In genomic region chr5:150517272-150518152, GRCh38 we compare ENCODE assay signal across 9 cellular contexts. TPM values are rescaled to one million over a fixed set of nuclear protein-coding genes. Genes with fewer than 3 reads are reported as not detected.
DNase-seq lines count a peak whose midpoint lies in the region; ATAC-seq and TF ChIP-seq lines count a peak whose summit lies in the region.
"Had no signal": no experiment of that assay in that cellular context is flagged by ENCODE, and none has a peak within 500 bp of the region (broad histone marks: within the 10 kb centered on the region; RNA-seq: fewer than 3 reads in every experiment).

No MANE protein-coding gene starts in this region.

- peaks cover 14% of the 10 kb centered on the region for H3K9me3 Mint-ChIP-seq in glutamatergic neuron (ENCODE audit: unreplicated experiment)
- H3K9me3 Mint-ChIP-seq: IgD-negative memory B cell had no signal

- H3K36me3 ChIP-seq in HEK293 (ENCODE audit: control insufficient read depth in 2 of 2, insufficient read depth in 1 of 2, low read length in 2 of 2) = peaks cover 3 to 18% of the 10 kb centered on the region in 2 experiments; a peak in 2 of 3 replicates
- H3K36me3 ChIP-seq in SJCRH30 = 0 out of 2 replicates have a peak, but pooled peaks cover 5% of the 10 kb centered on the region
- peaks cover 0 to 46% (median 9%) of the 10 kb centered on the region in 6 donors for H3K36me3 ChIP-seq in spleen

- no peak for ATAC-seq in GM21381 (IDR thresholded peaks at IDR 0.05; ENCODE audit: unreplicated experiment)
- no peak for ATAC-seq in HG02981 (IDR thresholded peaks at IDR 0.05; ENCODE audit: unreplicated experiment)
- no peak for ATAC-seq in GM21529 (IDR thresholded peaks at IDR 0.05; ENCODE audit: unreplicated experiment)

- H3K9me3 ChIP-seq in HEK293 (ENCODE audit: control insufficient read depth, insufficient read depth, low read depth, low read length) (no peaks in the 10 kb centered on the region), SJCRH30 (replicated peaks) (no peaks in the 10 kb centered on the region), spleen (no peaks in the 10 kb centered on the region)

- TF ChIP-seq POLR2A in spleen (IDR thresholded peaks at IDR 0.05) = no peak

- H3K4me1 ChIP-seq in HEK293 (ENCODE audit: control insufficient read depth, insufficient read depth, low read length) = peaks cover 22% of the 10 kb centered on the region
- H3K4me1 ChIP-seq in SJCRH30 = peaks cover 41% of the 10 kb centered on the region
- H3K4me1 ChIP-seq in spleen = peaks cover 17 to 100% (median 79%) of the 10 kb centered on the region in 6 donors

- DNase-seq in SJCRH30 (peak; percentile 50 to 66), glutamatergic neuron (no peak), spleen (no peak), superior temporal gyrus (ENCODE audit: extremely low spot score) (no peak)

- H3K27me3 ChIP-seq in SJCRH30 (no peaks in the 10 kb centered on the region), spleen (replicated peaks in 1 of 7) (no peaks in the 10 kb centered on the region)

- CTCF ChIA-PET in HEK293 (lab: Yijun Ruan, JAX) = interaction anchor here (0.6 to 2.0 kb wide), 6 partner anchors 16 to 180 kb away, joined by 3 to 6 read pairs (median 4); no protein-coding TSS in a partner anchor

- WGBS in spleen, 5 donors = 55 to 77% (median 60%) methylated on average over 13 of the region's 13 CpGs

- H3K27ac ChIP-seq in HEK293 (ENCODE audit: extremely low read depth, low read depth, low read length) (no peak overlapping the region), SJCRH30 (no peak overlapping the region), spleen (peak overlapping the region in 7 of 8 donors; percentile 32 to 81 (median 74))

- peaks cover 4% of the 10 kb centered on the region for H3K36me3 Mint-ChIP-seq in glutamatergic neuron (ENCODE audit: unreplicated experiment)

- H3K4me1 Mint-ChIP-seq in glutamatergic neuron (ENCODE audit: low read depth, unreplicated experiment) = peaks cover 48% of the 10 kb centered on the region

- H3K27me3 Mint-ChIP-seq in glutamatergic neuron (ENCODE audit: unreplicated experiment) = peaks cover 10% of the 10 kb centered on the region
- H3K27me3 Mint-ChIP-seq: IgD-negative memory B cell had no signal

- H3K4me3 ChIP-seq in HEK293 (ENCODE audit: low read depth, low read length) (no peak overlapping the region), SJCRH30 (no peak overlapping the region), spleen (no peak overlapping the region)

- POLR2A ChIA-PET in HEK293 (lab: Yijun Ruan, JAX) = interaction anchor here (1.2 to 1.7 kb wide), 3 partner anchors 11 to 67 kb away, joined by 3 to 9 read pairs (median 4); no protein-coding TSS in a partner anchor

- H3K27ac Mint-ChIP-seq in glutamatergic neuron (ENCODE audit: unreplicated experiment) = peak overlapping the region; percentile 20

- intact Hi-C loops in spleen (cut with DNase I; ENCODE audit: low total_unique reads) = loop anchor here (10.0 kb wide), 1 partner anchor 53 kb away; no protein-coding TSS in a partner anchor

- no peak for TF ChIP-seq CTCF in HEK293 (tag by site-specific recombination; IDR thresholded peaks at IDR 0.05)
- no peak for TF ChIP-seq CTCF in glutamatergic neuron (IDR thresholded peaks at IDR 0.05; ENCODE audit: partially characterized antibody, unreplicated experiment)
- TF ChIP-seq CTCF in spleen (IDR thresholded peaks at IDR 0.05 in 8 of 11, conservative IDR thresholded peaks at IDR 0.05 in 3 of 11) = no peak

- no peak overlapping the region for H3K4me3 Mint-ChIP-seq in glutamatergic neuron (ENCODE audit: unreplicated experiment)
- H3K4me3 Mint-ChIP-seq: IgD-negative memory B cell had no signal

TF ChIP-seq in HEK293, 187 proteins besides CTCF, POLR2A, EP300 and RAD21 (continues in another document):
- TF ChIP-seq GLI4 (tag by site-specific recombination; IDR thresholded peaks at IDR 0.05) (no peak), OSR2 (tag by site-specific recombination; IDR thresholded peaks at IDR 0.05) (peak; percentile 47; the same call in 1 of the 2 replicates), ZNF785 (tag by site-specific recombination; IDR thresholded peaks at IDR 0.05) (no peak), ZBTB20 (tag by site-specific recombination; IDR thresholded peaks at IDR 0.05) (no peak), ZSCAN30 (tag by site-specific recombination; IDR thresholded peaks at IDR 0.05) (0 out of 2 replicates have a peak, but pooled peaks have one; percentile 13), ZNF121 (tag by site-specific recombination; IDR thresholded peaks at IDR 0.05) (peak; percentile 72), ZNF514 (tag by site-specific recombination; IDR thresholded peaks at IDR 0.05) (no peak), ZNF292 (tag by site-specific recombination; IDR thresholded peaks at IDR 0.05; ENCODE audit: borderline replicate concordance, low read depth) (no peak), ZNF558 (tag by site-specific recombination; IDR thresholded peaks at IDR 0.05) (no peak), ZNF530 (tag by site-specific recombination; IDR thresholded peaks at IDR 0.05; ENCODE audit: low read depth) (no peak), ZBTB7A (tag by site-specific recombination; IDR thresholded peaks at IDR 0.05; ENCODE audit: low read depth) (no peak), ZNF223 (tag by site-specific recombination; IDR thresholded peaks at IDR 0.05) (no peak), ZNF768 (tag by site-specific recombination; IDR thresholded peaks at IDR 0.05) (no peak), ZBTB26 (tag by site-specific recombination; optimal IDR thresholded peaks at IDR 0.05) (no peak), ZNF140 (tag by site-specific recombination; IDR thresholded peaks at IDR 0.05) (no peak), MEIS1 (CRISPR knock-in tag; IDR thresholded peaks at IDR 0.05; ENCODE audit: borderline replicate concordance) (no peak), ZBTB8A (tag by site-specific recombination; IDR thresholded peaks at IDR 0.05) (no peak), ZNF175 (tag by site-specific recombination; IDR thresholded peaks at IDR 0.05) (no peak), ZIC2 (tag by site-specific recombination; IDR thresholded peaks at IDR 0.05) (peak; percentile 22; the same call in 1 of the 2 replicates), RBAK (tag by site-specific recombination; IDR thresholded peaks at IDR 0.05) (no peak), ZNF544 (tag by site-specific recombination; IDR thresholded peaks at IDR 0.05) (no peak), KLF1 (tag by site-specific recombination; IDR thresholded peaks at IDR 0.05) (peak; percentile 76), ZNF670 (tag by site-specific recombination; IDR thresholded peaks at IDR 0.05; ENCODE audit: low read depth) (no peak)
- TF ChIP-seq, protein P1, sequence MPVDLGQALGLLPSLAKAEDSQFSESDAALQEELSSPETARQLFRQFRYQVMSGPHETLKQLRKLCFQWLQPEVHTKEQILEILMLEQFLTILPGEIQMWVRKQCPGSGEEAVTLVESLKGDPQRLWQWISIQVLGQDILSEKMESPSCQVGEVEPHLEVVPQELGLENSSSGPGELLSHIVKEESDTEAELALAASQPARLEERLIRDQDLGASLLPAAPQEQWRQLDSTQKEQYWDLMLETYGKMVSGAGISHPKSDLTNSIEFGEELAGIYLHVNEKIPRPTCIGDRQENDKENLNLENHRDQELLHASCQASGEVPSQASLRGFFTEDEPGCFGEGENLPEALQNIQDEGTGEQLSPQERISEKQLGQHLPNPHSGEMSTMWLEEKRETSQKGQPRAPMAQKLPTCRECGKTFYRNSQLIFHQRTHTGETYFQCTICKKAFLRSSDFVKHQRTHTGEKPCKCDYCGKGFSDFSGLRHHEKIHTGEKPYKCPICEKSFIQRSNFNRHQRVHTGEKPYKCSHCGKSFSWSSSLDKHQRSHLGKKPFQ (tag by site-specific recombination; IDR thresholded peaks at IDR 0.05) = no peak
- TF ChIP-seq, protein P2, sequence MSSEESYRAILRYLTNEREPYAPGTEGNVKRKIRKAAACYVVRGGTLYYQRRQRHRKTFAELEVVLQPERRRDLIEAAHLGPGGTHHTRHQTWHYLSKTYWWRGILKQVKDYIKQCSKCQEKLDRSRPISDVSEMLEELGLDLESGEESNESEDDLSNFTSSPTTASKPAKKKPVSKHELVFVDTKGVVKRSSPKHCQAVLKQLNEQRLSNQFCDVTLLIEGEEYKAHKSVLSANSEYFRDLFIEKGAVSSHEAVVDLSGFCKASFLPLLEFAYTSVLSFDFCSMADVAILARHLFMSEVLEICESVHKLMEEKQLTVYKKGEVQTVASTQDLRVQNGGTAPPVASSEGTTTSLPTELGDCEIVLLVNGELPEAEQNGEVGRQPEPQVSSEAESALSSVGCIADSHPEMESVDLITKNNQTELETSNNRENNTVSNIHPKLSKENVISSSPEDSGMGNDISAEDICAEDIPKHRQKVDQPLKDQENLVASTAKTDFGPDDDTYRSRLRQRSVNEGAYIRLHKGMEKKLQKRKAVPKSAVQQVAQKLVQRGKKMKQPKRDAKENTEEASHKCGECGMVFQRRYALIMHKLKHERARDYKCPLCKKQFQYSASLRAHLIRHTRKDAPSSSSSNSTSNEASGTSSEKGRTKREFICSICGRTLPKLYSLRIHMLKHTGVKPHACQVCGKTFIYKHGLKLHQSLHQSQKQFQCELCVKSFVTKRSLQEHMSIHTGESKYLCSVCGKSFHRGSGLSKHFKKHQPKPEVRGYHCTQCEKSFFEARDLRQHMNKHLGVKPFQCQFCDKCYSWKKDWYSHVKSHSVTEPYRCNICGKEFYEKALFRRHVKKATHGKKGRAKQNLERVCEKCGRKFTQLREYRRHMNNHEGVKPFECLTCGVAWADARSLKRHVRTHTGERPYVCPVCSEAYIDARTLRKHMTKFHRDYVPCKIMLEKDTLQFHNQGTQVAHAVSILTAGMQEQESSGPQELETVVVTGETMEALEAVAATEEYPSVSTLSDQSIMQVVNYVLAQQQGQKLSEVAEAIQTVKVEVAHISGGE (tag by site-specific recombination; conservative IDR thresholded peaks at IDR 0.05; ENCODE audit: low read depth) = no peak

RNA-seq across cellular contexts. Expression of gene NDST1, which starts 9.6 kb away (rescaled TPM):
- 30.0 and 31.4 TPM in 2 replicates for total RNA-seq in SJCRH30 (2014; rRNA removed; shearing (Covaris generic))
- 160 TPM for total RNA-seq in glutamatergic neuron (ENCODE audit: unreplicated experiment)
- 100 to 1,000 TPM; 123 to 360 (median 261) TPM for total RNA-seq in spleen
- 10 to 100 TPM in 1 of 3 donors, 1 to 10 TPM in 2; 6.1 to 45.7 (median 6.8) TPM for polyA plus RNA-seq in spleen

Comparison
In these comparisons a context has a peak if more than half of its experiments do, and no peak if none do; other contexts are left out.
1. H3K27ac ChIP-seq: peak in spleen (7 of 8); none in HEK293 (single experiment) and SJCRH30 (single experiment).
2. DNase-seq: peak in SJCRH30 (2 of 2); none in glutamatergic neuron (single experiment), spleen (single experiment) and superior temporal gyrus (single experiment).